In the genomic region with DNA sequence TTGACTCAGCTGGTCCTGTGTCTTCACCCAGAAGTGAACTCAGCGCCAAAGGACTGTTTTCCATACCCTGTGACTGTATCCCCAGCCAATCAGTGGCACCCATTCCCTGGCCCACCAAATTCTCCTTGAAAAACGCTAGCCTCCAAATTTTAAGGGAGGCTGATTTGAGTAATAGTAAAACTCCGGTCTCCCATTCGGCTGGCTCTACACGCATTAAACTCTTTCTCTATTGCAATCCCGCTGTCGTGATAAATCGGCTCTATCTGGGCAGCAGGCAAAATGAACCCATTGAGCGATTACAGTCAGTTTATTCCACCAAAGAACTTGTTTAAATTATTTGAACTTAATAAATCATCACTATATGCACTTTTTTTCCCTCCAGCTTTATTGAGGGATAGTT, we compare ENCODE assay signal across 23 cellular contexts.
"Had no signal": no experiment of that assay in that cellular context is flagged by ENCODE, and none has a peak within 500 bp of the region (broad histone marks: within the 10 kb centered on the region; RNA-seq: fewer than 3 reads in every experiment).

No MANE protein-coding gene starts in this region.

- DNase-seq: naive thymus-derived CD4-positive, alpha-beta T cell; occipital lobe; ovary; psoas muscle; right cardiac atrium; right lobe of liver; sigmoid colon; small intestine; stimulated activated CD4-positive, alpha-beta T cell treated with anti-CD3 and anti-CD28 coated beads, Interleukin-15, amount 100 ng/mL, for 24 hours; stimulated activated CD4-positive, alpha-beta T cell treated with anti-CD3 and anti-CD28 coated beads, Interleukin-2, amount 100 ng/mL, for 24 hours; stimulated activated CD4-positive, alpha-beta T cell treated with anti-CD3 and anti-CD28 coated beads, Interleukin-2, amount 100 ng/mL, for 48 hours; stimulated activated CD4-positive, alpha-beta T cell treated with anti-CD3 and anti-CD28 coated beads, Interleukin-4, amount 100 ng/mL, for 24 hours; stimulated activated naive B cell treated with anti-CD40 and anti-IgM and Interleukin-4, amounts not matched to agents 10 μg/mL and 1 μg/mL and 100 μg/mL, for 72 hours; stimulated activated naive CD4-positive, alpha-beta T cell treated with Interleukin-2 at 50 U/mL for 16 hours; stomach; thyroid gland; trophoblast cell; upper lobe of left lung had no signal

- H3K36me3 Mint-ChIP-seq: neural progenitor cell; stimulated activated effector memory CD8-positive, alpha-beta T cell treated with anti-CD3 and anti-CD28 coated beads, Interleukin-12 subunit alpha, Interleukin-12 subunit beta, amount 100 ng/mL, for 72 hours had no signal

- ATAC-seq: naive thymus-derived CD4-positive, alpha-beta T cell; psoas muscle; right cardiac atrium; right lobe of liver; stimulated activated effector memory CD8-positive, alpha-beta T cell treated with anti-CD3 and anti-CD28 coated beads, Interleukin-12 subunit alpha, Interleukin-12 subunit beta, amount 100 ng/mL, for 72 hours; stimulated activated naive B cell treated with anti-CD40 and anti-IgM and Interleukin-4, amounts not matched to agents 10 μg/mL and 1 μg/mL and 100 μg/mL, for 72 hours had no signal

- H3K4me3 Mint-ChIP-seq: naive thymus-derived CD4-positive, alpha-beta T cell; nephron; neural progenitor cell; stimulated activated effector memory CD8-positive, alpha-beta T cell treated with anti-CD3 and anti-CD28 coated beads, Interleukin-12 subunit alpha, Interleukin-12 subunit beta, amount 100 ng/mL, for 72 hours; stimulated activated naive B cell treated with anti-CD40 and anti-IgM and Interleukin-4, amounts not matched to agents 10 μg/mL and 1 μg/mL and 100 μg/mL, for 72 hours; stimulated activated naive CD8-positive, alpha-beta T cell treated with anti-CD3 and anti-CD28 coated beads, Interleukin-15, Interleukin-2, amounts not matched to agents 100 ng/mL and 50 ng/mL, for 24 hours had no signal

- H3K4me1 Mint-ChIP-seq: naive thymus-derived CD4-positive, alpha-beta T cell; nephron; stimulated activated effector memory CD8-positive, alpha-beta T cell treated with anti-CD3 and anti-CD28 coated beads, Interleukin-12 subunit alpha, Interleukin-12 subunit beta, amount 100 ng/mL, for 72 hours; stimulated activated naive B cell treated with anti-CD40 and anti-IgM and Interleukin-4, amounts not matched to agents 10 μg/mL and 1 μg/mL and 100 μg/mL, for 72 hours had no signal

- H3K27ac Mint-ChIP-seq: naive thymus-derived CD4-positive, alpha-beta T cell; nephron; neural progenitor cell; progenitor cell of endocrine pancreas; stimulated activated effector memory CD8-positive, alpha-beta T cell treated with anti-CD3 and anti-CD28 coated beads, Interleukin-12 subunit alpha, Interleukin-12 subunit beta, amount 100 ng/mL, for 72 hours; stimulated activated naive B cell treated with anti-CD40 and anti-IgM and Interleukin-4, amounts not matched to agents 10 μg/mL and 1 μg/mL and 100 μg/mL, for 72 hours; stimulated activated naive CD8-positive, alpha-beta T cell treated with anti-CD3 and anti-CD28 coated beads, Interleukin-15, Interleukin-2, amounts not matched to agents 100 ng/mL and 50 ng/mL, for 24 hours had no signal
